ENCODE assay signal across 8 cellular contexts in genomic region chr3:179603831-179604230, GRCh38. TPM values are rescaled to one million over a fixed set of nuclear protein-coding genes. Genes with fewer than 3 reads are reported as not detected.
DNase-seq lines count a peak whose midpoint lies in the region; ATAC-seq, FAIRE-seq and TF ChIP-seq lines count a peak whose summit lies in the region.

No MANE protein-coding gene starts in this region.

- no peaks in the 10 kb centered on the region for H3K9me3 Mint-ChIP-seq in activated naive CD4-positive, alpha-beta T cell treated with anti-CD3 and anti-CD28 coated beads, Interleukin-2, amount 10 ng/mL, durations not matched to agents 7 days and 5 days

- TF ChIP-seq CTCF in HepG2 (CRISPR knock-in tag; IDR thresholded peaks at IDR 0.05) (no peak), transverse colon (IDR thresholded peaks at IDR 0.05) (no peak)

- no peak for DNase-seq in activated naive CD4-positive, alpha-beta T cell treated with anti-CD3 and anti-CD28 coated beads, Interleukin-2, amount 10 ng/mL, durations not matched to agents 7 days and 5 days
- no peak for DNase-seq in activated naive CD4-positive, alpha-beta T cell treated with Interleukin-2 at 50 U/mL for 16 hours
- DNase-seq in HepG2 (ENCODE audit: low spot score): no peak
- DNase-seq in transverse colon: no peak
- DNase-seq in COLO668 (lab: John Stamatoyannopoulos, UW; ENCODE audit: unreplicated experiment): no peak
- no peak for DNase-seq in NCI-H1694 (lab: John Stamatoyannopoulos, UW)

- peak overlapping the region; percentile 66 for H3K4me2 ChIP-seq in HepG2 (ENCODE audit: low read depth, low read length)

- H3K4me3 ChIP-seq in HepG2 (replicated peaks in 1 of 3; ENCODE audit: insufficient read depth in 1 of 3, low read depth in 2 of 3, low read length in 3 of 3) (peak overlapping the region; percentile 90 to 95 (median 91)), transverse colon (peak overlapping the region; percentile 62 to 90 (median 82))

- peaks cover 52% of the 10 kb centered on the region for H3K4me1 Mint-ChIP-seq in activated naive CD4-positive, alpha-beta T cell treated with anti-CD3 and anti-CD28 coated beads, Interleukin-2, amount 10 ng/mL, durations not matched to agents 7 days and 5 days

- H3K27me3 Mint-ChIP-seq in activated naive CD4-positive, alpha-beta T cell treated with anti-CD3 and anti-CD28 coated beads, Interleukin-2, amount 10 ng/mL, durations not matched to agents 7 days and 5 days: no peaks in the 10 kb centered on the region

- H3K4me1 ChIP-seq in HepG2 (ENCODE audit: insufficient read depth, low read length) (peaks cover 18% of the 10 kb centered on the region), transverse colon (peaks cover 13 to 27% (median 17%) of the 10 kb centered on the region in 4 donors)

- H3K27me3 ChIP-seq in HepG2 (ENCODE audit: control insufficient read depth in 1 of 2, insufficient read depth in 2 of 2, low read length in 2 of 2) (no peaks in the 10 kb centered on the region; a peak in 1 of 5 replicates), transverse colon (no peaks in the 10 kb centered on the region)

- no peak for ATAC-seq in HepG2
- ATAC-seq in activated CD4-positive, CD25-positive, alpha-beta regulatory T cell treated with anti-CD3 and anti-CD28 coated beads, Interleukin-2, amount 50 U/mL, for 24 hours: no peak

- no TSS peak for BruUV-seq in HepG2 (replicated peaks; lab: Mats Ljungman, UMichigan)

- TF ChIP-seq POLR2A in HepG2 (IDR thresholded peaks at IDR 0.05; ENCODE audit: insufficient read depth in 1 of 2, low read depth in 2 of 2, low read length in 2 of 2) (no peak), transverse colon (IDR thresholded peaks at IDR 0.05) (no peak)

- no peaks in the 10 kb centered on the region for H4K20me1 ChIP-seq in HepG2 (ENCODE audit: insufficient read depth, low read length)

- peak overlapping the region; percentile 95 for H3K9ac ChIP-seq in HepG2 (ENCODE audit: insufficient read depth, low read depth, low read length)

- POLR2A ChIA-PET in HepG2 (lab: Yijun Ruan, JAX): no interaction called here

- intact Hi-C loops in HepG2 (cut with micrococcal nuclease; ENCODE audit: unreplicated experiment) (loop anchor here (2.0 kb wide), 2 partner anchors 41 kb away; partner anchors contain the start of gene ACTL6A), transverse colon (cut with DNase I; ENCODE audit: low total_unique reads) (loop anchor here (5.0 kb wide), 1 partner anchor 42 kb away; the partner anchor contains the start of gene ACTL6A)

- no peak overlapping the region for H2AFZ ChIP-seq in HepG2 (ENCODE audit: low read length)

- peaks cover 39% of the 10 kb centered on the region for H3K79me2 ChIP-seq in HepG2 (ENCODE audit: insufficient read depth, low read length)

- peaks cover 33% of the 10 kb centered on the region for H3K36me3 Mint-ChIP-seq in activated naive CD4-positive, alpha-beta T cell treated with anti-CD3 and anti-CD28 coated beads, Interleukin-2, amount 10 ng/mL, durations not matched to agents 7 days and 5 days

- H3K9me3 ChIP-seq in HepG2 (ENCODE audit: low read length) (no peaks in the 10 kb centered on the region), transverse colon (no peaks in the 10 kb centered on the region)

- H3K36me3 ChIP-seq in HepG2 (replicated peaks in 1 of 2; ENCODE audit: control insufficient read depth in 1 of 2, insufficient read depth in 2 of 2, low read length in 2 of 2) (peaks cover 2 to 31% of the 10 kb centered on the region in 2 experiments; a peak in 4 of 5 replicates), transverse colon (peaks cover 0 to 26% (median 12%) of the 10 kb centered on the region in 4 donors)

- TF ChIP-seq RAD21 in HepG2 (CRISPR knock-in tag; IDR thresholded peaks at IDR 0.05): no peak

- in situ Hi-C loops in HepG2 (cut with HindIII; ENCODE audit: extremely low pct_ligation_motif_present, low pct_unique_long_range_greater_than_20kb) (no loop called here), transverse colon (cut with MboI; ENCODE audit: low pct_ligation_motif_present in 1 of 4, low pct_unique_long_range_greater_than_20kb in 1 of 4, low sequenced_read_pairs in 3 of 4) (no loop called here)

- CTCF ChIA-PET in activated naive CD4-positive, alpha-beta T cell treated with anti-CD3 and anti-CD28 coated beads, Interleukin-2, amount 10 ng/mL, durations not matched to agents 7 days and 5 days (lab: Charles Lee): no interaction called here
- CTCF ChIA-PET in HepG2 (lab: Yijun Ruan, JAX; ENCODE audit: low intra/inter-chr PET ratio, low total read pairs): no interaction called here

- no peak for FAIRE-seq in HepG2 (lab: Jason Lieb, UNC)

- H3K4me3 Mint-ChIP-seq in activated naive CD4-positive, alpha-beta T cell treated with anti-CD3 and anti-CD28 coated beads, Interleukin-2, amount 10 ng/mL, durations not matched to agents 7 days and 5 days: peak overlapping the region; percentile 98

- H3K27ac ChIP-seq in angular gyrus (ENCODE audit: low read depth, low read length): peak overlapping the region; percentile 92
- H3K27ac ChIP-seq in HepG2 (ENCODE audit: extremely low read length, insufficient read depth, low read length): peak overlapping the region; percentile 86
- peak overlapping the region; percentile 85 to 96 (median 92) for H3K27ac ChIP-seq in transverse colon

- WGBS in HepG2 (ENCODE audit: low lambda C conversion rate): 3% methylated on average over 3 of the region's 3 CpGs
- WGBS in transverse colon (ENCODE audit: low coverage in 1 of 2), 2 donors: 0 to 3% methylated on average over 3 of the region's 3 CpGs

- TF ChIP-seq EP300 in HepG2 (IDR thresholded peaks at IDR 0.05; ENCODE audit: low read depth in 2 of 2, low read length in 2 of 2) (no peak), HepG2 (CRISPR knock-in tag; IDR thresholded peaks at IDR 0.05; ENCODE audit: borderline replicate concordance) (no peak), transverse colon (IDR thresholded peaks at IDR 0.05; ENCODE audit: low read depth) (no peak)

- peak overlapping the region; percentile 97 for H3K27ac Mint-ChIP-seq in activated naive CD4-positive, alpha-beta T cell treated with anti-CD3 and anti-CD28 coated beads, Interleukin-2, amount 10 ng/mL, durations not matched to agents 7 days and 5 days

RNA-seq across cellular contexts. Expression of gene MRPL47, which starts 0.6 kb away (rescaled TPM):
- total RNA-seq in HepG2 (2016; rRNA removed; fragmentation: Illumina TruSeq; extraction: Trizol) (83.8 and 120 TPM in 2 replicates), transverse colon (10 to 100 TPM; 10.1 to 26.8 (median 20.7) TPM)
- 32.8 and 34.3 TPM in 2 replicates for total RNA-seq in HepG2 (2016; cell fraction: cytosol; rRNA removed; fragmentation: Illumina TruSeq; extraction: Trizol; ENCODE audit: low read depth)
- 77.3 and 132 TPM in 2 replicates for total RNA-seq in HepG2 (2016; cell fraction: insoluble cytoplasmic fraction; rRNA removed; fragmentation: Illumina TruSeq; extraction: Trizol)
- 32.7 and 38.5 TPM in 2 replicates for total RNA-seq in HepG2 (2016; cell fraction: membrane; rRNA removed; fragmentation: Illumina TruSeq; extraction: Trizol)
- total RNA-seq in HepG2 (2016; cell fraction: nucleus; rRNA removed; fragmentation: Illumina TruSeq; extraction: Trizol): 29.4 and 31.7 TPM in 2 replicates
- 27.9 and 36.1 TPM in 2 replicates for polyA plus RNA-seq in HepG2 (2011; rRNA removed)
- 16.1 and 24.9 TPM in 2 replicates for polyA plus RNA-seq in HepG2 (2011; cell fraction: cytosol; rRNA removed)
- polyA plus RNA-seq in HepG2 (2011; cell fraction: nucleus; rRNA removed): 6.3 and 6.9 TPM in 2 replicates
- 31.6 and 41.5 TPM in 2 replicates for polyA plus RNA-seq in HepG2 (2012)
- 37.9 and 39.7 TPM in 2 replicates for polyA plus RNA-seq in HepG2 (2016; cell fraction: cytosol; fragmentation: Illumina TruSeq; extraction: Trizol; ENCODE audit: low read depth)
- 137 and 147 TPM in 2 replicates for polyA plus RNA-seq in HepG2 (2016; cell fraction: insoluble cytoplasmic fraction; fragmentation: Illumina TruSeq; extraction: Trizol; ENCODE audit: low read depth)
- polyA plus RNA-seq in HepG2 (2016; cell fraction: membrane; fragmentation: Illumina TruSeq; extraction: Trizol; ENCODE audit: low read depth): 34.8 and 37.3 TPM in 2 replicates
- 51.7 and 59.5 TPM in 2 replicates for polyA plus RNA-seq in HepG2 (2016; cell fraction: nucleus; fragmentation: Illumina TruSeq; extraction: Trizol; ENCODE audit: insufficient read depth, low read depth)
- 8.7 and 22.5 TPM in 2 replicates for polyA minus RNA-seq in HepG2 (2011; rRNA and poly(A)+ RNA removed; ENCODE audit: low replicate concordance)
- 14.0 and 14.8 TPM in 2 replicates for polyA minus RNA-seq in HepG2 (2011; cell fraction: cytosol; rRNA and poly(A)+ RNA removed)
- polyA minus RNA-seq in HepG2 (2011; cell fraction: nucleus; rRNA and poly(A)+ RNA removed): 15.8 and 20.0 TPM in 2 replicates

RNA-seq across cellular contexts. Expression of gene NDUFB5, which starts 0.8 kb away (rescaled TPM):
- 120 and 154 TPM in 2 replicates for total RNA-seq in HepG2 (2016; rRNA removed; fragmentation: Illumina TruSeq; extraction: Trizol)
- total RNA-seq in HepG2 (2016; cell fraction: cytosol; rRNA removed; fragmentation: Illumina TruSeq; extraction: Trizol; ENCODE audit: low read depth): 39.7 and 42.0 TPM in 2 replicates
- 125 and 168 TPM in 2 replicates for total RNA-seq in HepG2 (2016; cell fraction: insoluble cytoplasmic fraction; rRNA removed; fragmentation: Illumina TruSeq; extraction: Trizol)
- total RNA-seq in HepG2 (2016; cell fraction: membrane; rRNA removed; fragmentation: Illumina TruSeq; extraction: Trizol): 56.7 and 72.1 TPM in 2 replicates
- 56.0 and 61.5 TPM in 2 replicates for total RNA-seq in HepG2 (2016; cell fraction: nucleus; rRNA removed; fragmentation: Illumina TruSeq; extraction: Trizol)
- polyA plus RNA-seq in HepG2 (2011; rRNA removed): 30.4 and 43.3 TPM in 2 replicates
- polyA plus RNA-seq in HepG2 (2011; cell fraction: cytosol; rRNA removed): 18.5 and 30.3 TPM in 2 replicates
- polyA plus RNA-seq in HepG2 (2011; cell fraction: nucleus; rRNA removed): 15.8 and 22.3 TPM in 2 replicates
- 91.3 and 94.8 TPM in 2 replicates for polyA plus RNA-seq in HepG2 (2012)
- polyA plus RNA-seq in HepG2 (2016; cell fraction: cytosol; fragmentation: Illumina TruSeq; extraction: Trizol; ENCODE audit: low read depth): 39.9 and 44.5 TPM in 2 replicates
- polyA plus RNA-seq in HepG2 (2016; cell fraction: insoluble cytoplasmic fraction; fragmentation: Illumina TruSeq; extraction: Trizol; ENCODE audit: low read depth): 155 and 170 TPM in 2 replicates
- polyA plus RNA-seq in HepG2 (2016; cell fraction: membrane; fragmentation: Illumina TruSeq; extraction: Trizol; ENCODE audit: low read depth): 61.9 and 64.1 TPM in 2 replicates
- 93.0 and 106 TPM in 2 replicates for polyA plus RNA-seq in HepG2 (2016; cell fraction: nucleus; fragmentation: Illumina TruSeq; extraction: Trizol; ENCODE audit: insufficient read depth, low read depth)
- 6.6 and 10.2 TPM in 2 replicates for polyA minus RNA-seq in HepG2 (2011; rRNA and poly(A)+ RNA removed; ENCODE audit: low replicate concordance)
- polyA minus RNA-seq in HepG2 (2011; cell fraction: cytosol; rRNA and poly(A)+ RNA removed): 30.8 and 34.3 TPM in 2 replicates
- 17.9 and 18.5 TPM in 2 replicates for polyA minus RNA-seq in HepG2 (2011; cell fraction: nucleus; rRNA and poly(A)+ RNA removed)
- 100 to 1,000 TPM in 2 of 4 donors, 10 to 100 TPM in 2; 47.5 to 139 (median 88.5) TPM for total RNA-seq in transverse colon

RNA-seq across cellular contexts. Expression of gene ACTL6A, which starts 41.1 kb away (rescaled TPM):
- total RNA-seq in HepG2 (2016; rRNA removed; fragmentation: Illumina TruSeq; extraction: Trizol) (84.1 and 116 TPM in 2 replicates), transverse colon (10 to 100 TPM in 3 of 4 donors, 1 to 10 TPM in 1; 1.1 to 47.0 (median 28.4) TPM)
- total RNA-seq in HepG2 (2016; cell fraction: cytosol; rRNA removed; fragmentation: Illumina TruSeq; extraction: Trizol; ENCODE audit: low read depth): 16.4 and 20.7 TPM in 2 replicates
- total RNA-seq in HepG2 (2016; cell fraction: insoluble cytoplasmic fraction; rRNA removed; fragmentation: Illumina TruSeq; extraction: Trizol): 86.5 and 121 TPM in 2 replicates
- 31.9 and 33.1 TPM in 2 replicates for total RNA-seq in HepG2 (2016; cell fraction: membrane; rRNA removed; fragmentation: Illumina TruSeq; extraction: Trizol)
- total RNA-seq in HepG2 (2016; cell fraction: nucleus; rRNA removed; fragmentation: Illumina TruSeq; extraction: Trizol): 55.0 and 58.8 TPM in 2 replicates
- polyA plus RNA-seq in HepG2 (2011; rRNA removed): 43.7 and 58.1 TPM in 2 replicates
- 35.5 and 40.7 TPM in 2 replicates for polyA plus RNA-seq in HepG2 (2011; cell fraction: cytosol; rRNA removed)
- polyA plus RNA-seq in HepG2 (2011; cell fraction: nucleus; rRNA removed): 69.6 and 84.5 TPM in 2 replicates
- polyA plus RNA-seq in HepG2 (2012): 28.8 and 43.7 TPM in 2 replicates
- polyA plus RNA-seq in HepG2 (2016; cell fraction: cytosol; fragmentation: Illumina TruSeq; extraction: Trizol; ENCODE audit: low read depth): 10.2 and 11.3 TPM in 2 replicates
- polyA plus RNA-seq in HepG2 (2016; cell fraction: insoluble cytoplasmic fraction; fragmentation: Illumina TruSeq; extraction: Trizol; ENCODE audit: low read depth): 99.9 and 106 TPM in 2 replicates
- polyA plus RNA-seq in HepG2 (2016; cell fraction: membrane; fragmentation: Illumina TruSeq; extraction: Trizol; ENCODE audit: low read depth): 19.7 and 20.1 TPM in 2 replicates
- 110 and 131 TPM in 2 replicates for polyA plus RNA-seq in HepG2 (2016; cell fraction: nucleus; fragmentation: Illumina TruSeq; extraction: Trizol; ENCODE audit: insufficient read depth, low read depth)
- polyA minus RNA-seq in HepG2 (2011; rRNA and poly(A)+ RNA removed; ENCODE audit: low replicate concordance): 18.2 and 73.1 TPM in 2 replicates
- polyA minus RNA-seq in HepG2 (2011; cell fraction: cytosol; rRNA and poly(A)+ RNA removed): 22.5 and 24.9 TPM in 2 replicates
- 51.0 and 56.7 TPM in 2 replicates for polyA minus RNA-seq in HepG2 (2011; cell fraction: nucleus; rRNA and poly(A)+ RNA removed)

RNA-seq across cellular contexts. Expression of gene USP13, which starts 49.0 kb away (rescaled TPM):
- total RNA-seq in HepG2 (2016; rRNA removed; fragmentation: Illumina TruSeq; extraction: Trizol) (15.9 and 23.2 TPM in 2 replicates), transverse colon (1 to 10 TPM; 2.0 to 3.7 (median 2.7) TPM)
- total RNA-seq in HepG2 (2016; cell fraction: cytosol; rRNA removed; fragmentation: Illumina TruSeq; extraction: Trizol; ENCODE audit: low read depth): 11.7 and 12.8 TPM in 2 replicates
- 15.0 and 22.6 TPM in 2 replicates for total RNA-seq in HepG2 (2016; cell fraction: insoluble cytoplasmic fraction; rRNA removed; fragmentation: Illumina TruSeq; extraction: Trizol)
- 10.0 and 10.5 TPM in 2 replicates for total RNA-seq in HepG2 (2016; cell fraction: membrane; rRNA removed; fragmentation: Illumina TruSeq; extraction: Trizol)
- 17.2 and 17.6 TPM in 2 replicates for total RNA-seq in HepG2 (2016; cell fraction: nucleus; rRNA removed; fragmentation: Illumina TruSeq; extraction: Trizol)
- 29.2 and 36.7 TPM in 2 replicates for polyA plus RNA-seq in HepG2 (2011; rRNA removed)
- polyA plus RNA-seq in HepG2 (2011; cell fraction: cytosol; rRNA removed): 19.3 and 27.5 TPM in 2 replicates
- polyA plus RNA-seq in HepG2 (2011; cell fraction: nucleus; rRNA removed): 23.3 and 29.1 TPM in 2 replicates
- 18.4 and 29.6 TPM in 2 replicates for polyA plus RNA-seq in HepG2 (2012)
- 1.2 and 1.6 TPM in 2 replicates for polyA plus RNA-seq in HepG2 (2016; cell fraction: cytosol; fragmentation: Illumina TruSeq; extraction: Trizol; ENCODE audit: low read depth)
- 18.8 and 19.7 TPM in 2 replicates for polyA plus RNA-seq in HepG2 (2016; cell fraction: insoluble cytoplasmic fraction; fragmentation: Illumina TruSeq; extraction: Trizol; ENCODE audit: low read depth)
- polyA plus RNA-seq in HepG2 (2016; cell fraction: membrane; fragmentation: Illumina TruSeq; extraction: Trizol; ENCODE audit: low read depth): 3.2 and 3.3 TPM in 2 replicates
- 16.1 and 17.8 TPM in 2 replicates for polyA plus RNA-seq in HepG2 (2016; cell fraction: nucleus; fragmentation: Illumina TruSeq; extraction: Trizol; ENCODE audit: insufficient read depth, low read depth)
- polyA minus RNA-seq in HepG2 (2011; rRNA and poly(A)+ RNA removed; ENCODE audit: low replicate concordance): 32.1 and 37.3 TPM in 2 replicates
- 38.5 and 48.8 TPM in 2 replicates for polyA minus RNA-seq in HepG2 (2011; cell fraction: cytosol; rRNA and poly(A)+ RNA removed)
- polyA minus RNA-seq in HepG2 (2011; cell fraction: nucleus; rRNA and poly(A)+ RNA removed): 96.3 and 130 TPM in 2 replicates
